In genomic region chr19:21020298-21021227, GRCh38 we compare ENCODE assay signal across 8 cellular contexts.
DNase-seq lines count a peak whose midpoint lies in the region; ATAC-seq lines count a peak whose summit lies in the region.

Gene ZNF430, plus strand, starts transcription at chr19:21020657. Its CDS starts 144 bp downstream, at chr19:21020801.

- DNase-seq in AG08396 (ENCODE audit: low spot score) (peak; percentile 88), NCI-H446 (lab: John Stamatoyannopoulos, UW) (peak; percentile 96 to 98), islet precursor cell (peak; percentile 99)
- peak; percentile 91 for DNase-seq in activated CD4-positive, CD25-positive, alpha-beta regulatory T cell treated with anti-CD3 and anti-CD28 coated beads, Interleukin-2, amount 50 U/mL, for 16 hours (ENCODE audit: low read depth, low spot score)
- peak; percentile 87 to 95 for DNase-seq in central memory CD8-positive, alpha-beta T cell (ENCODE audit: low spot score in 2 of 2)
- peak; percentile 88 to 94 (median 90) for DNase-seq in stimulated activated CD4-positive, alpha-beta T cell treated with anti-CD3 and anti-CD28 coated beads, Interleukin-12 subunit alpha, Interleukin-12 subunit beta, amount 100 ng/mL, for 48 hours (ENCODE audit: low read depth in 2 of 3, low spot score in 1 of 3)

- no peaks in the 10 kb centered on the region for H3K9me3 Mint-ChIP-seq in central memory CD8-positive, alpha-beta T cell

- no peaks in the 10 kb centered on the region for H3K27me3 Mint-ChIP-seq in central memory CD8-positive, alpha-beta T cell

- H3K4me1 Mint-ChIP-seq in central memory CD8-positive, alpha-beta T cell = peaks cover 43% of the 10 kb centered on the region

- peak; percentile 95 for ATAC-seq in GM19023 (IDR thresholded peaks at IDR 0.05; ENCODE audit: unreplicated experiment)
- peak; percentile 94 for ATAC-seq in HG03342 (IDR thresholded peaks at IDR 0.05; ENCODE audit: unreplicated experiment)
- peak; percentile 98 for ATAC-seq in central memory CD8-positive, alpha-beta T cell (replicated peaks; ENCODE audit: extremely low read depth, poor library complexity, severe bottlenecking)

- peak within 1 kb of the TSS; percentile 100 for H3K4me3 Mint-ChIP-seq in central memory CD8-positive, alpha-beta T cell

- H3K36me3 Mint-ChIP-seq in central memory CD8-positive, alpha-beta T cell (ENCODE audit: insufficient read depth) = peaks cover 27% of the 10 kb centered on the region

- peak within 1 kb of the TSS; percentile 100 for H3K27ac Mint-ChIP-seq in central memory CD8-positive, alpha-beta T cell (ENCODE audit: low read depth)

Comparison
In these comparisons a context has a peak if more than half of its experiments do, and no peak if none do; other contexts are left out.
1. Peak in every context shown above with its lines: DNase-seq and ATAC-seq.